In genomic region chr5:103612545-103612944, GRCh38 we compare ENCODE assay signal across 24 cellular contexts.
"Had no signal": no experiment of that assay in that cellular context is flagged by ENCODE, and none has a peak within 500 bp of the region (broad histone marks: within the 10 kb centered on the region; RNA-seq: fewer than 3 reads in every experiment).

No MANE protein-coding gene starts in this region.

- H3K36me3 Mint-ChIP-seq: naive thymus-derived CD4-positive, alpha-beta T cell; natural killer cell treated with Interleukin-12 subunit alpha and Interleukin-12 subunit beta and Interleukin-15 and Interleukin-18, amount 100 ng/mL, for 72 hours; stimulated activated memory B cell treated with anti-CD40 and anti-IgM and Interleukin-4, amounts not matched to agents 10 μg/mL and 1 μg/mL and 100 μg/mL, for 72 hours; type B pancreatic cell had no signal

- H3K4me1 ChIP-seq: left ventricle myocardium inferior, right atrium auricular region, tibial nerve, uterus had no signal

- H3K27ac ChIP-seq: left ventricle myocardium inferior, ovary, right atrium auricular region, right lobe of liver, tibial nerve, uterus had no signal

- H3K9me3 Mint-ChIP-seq: stimulated activated memory B cell treated with anti-CD40 and anti-IgM and Interleukin-4, amounts not matched to agents 10 μg/mL and 1 μg/mL and 100 μg/mL, for 72 hours; stimulated activated naive CD8-positive, alpha-beta T cell treated with anti-CD3 and anti-CD28 coated beads, Interleukin-15, amount 100 ng/mL, for 72 hours had no signal

- H3K4me1 Mint-ChIP-seq: naive thymus-derived CD4-positive, alpha-beta T cell; stimulated activated memory B cell treated with anti-CD40 and anti-IgM and Interleukin-4, amounts not matched to agents 10 μg/mL and 1 μg/mL and 100 μg/mL, for 72 hours; stimulated activated naive CD8-positive, alpha-beta T cell treated with anti-CD3 and anti-CD28 coated beads, Interleukin-15, amount 100 ng/mL, for 72 hours had no signal

- H3K4me3 ChIP-seq: left ventricle myocardium inferior, lung, mucosa of descending colon, ovary, right atrium auricular region, right lobe of liver, smooth muscle cell, tibial nerve, uterus had no signal

- H3K9me3 ChIP-seq: left ventricle myocardium inferior, mucosa of descending colon, ovary, right atrium auricular region, right lobe of liver, tibial nerve, uterus had no signal

- ATAC-seq: mucosa of descending colon; naive thymus-derived CD4-positive, alpha-beta T cell; natural killer cell treated with Interleukin-12 subunit alpha and Interleukin-12 subunit beta and Interleukin-15 and Interleukin-18, amount 100 ng/mL, for 72 hours; right lobe of liver; stimulated activated memory B cell treated with anti-CD40 and anti-IgM and Interleukin-4, amounts not matched to agents 10 μg/mL and 1 μg/mL and 100 μg/mL, for 72 hours; stimulated activated naive CD8-positive, alpha-beta T cell treated with anti-CD3 and anti-CD28 coated beads, Interleukin-15, amount 100 ng/mL, for 72 hours had no signal

- H3K4me2 ChIP-seq: smooth muscle cell had no signal

- H3K27me3 Mint-ChIP-seq: natural killer cell treated with Interleukin-12 subunit alpha and Interleukin-12 subunit beta and Interleukin-15 and Interleukin-18, amount 100 ng/mL, for 72 hours; progenitor cell of endocrine pancreas; stimulated activated memory B cell treated with anti-CD40 and anti-IgM and Interleukin-4, amounts not matched to agents 10 μg/mL and 1 μg/mL and 100 μg/mL, for 72 hours; stimulated activated naive CD8-positive, alpha-beta T cell treated with anti-CD3 and anti-CD28 coated beads, Interleukin-15, amount 100 ng/mL, for 72 hours; type B pancreatic cell had no signal

- DNase-seq: hippocampal formation; islet precursor cell; left ventricle myocardium inferior; midbrain; mucosa of descending colon; naive thymus-derived CD4-positive, alpha-beta T cell; ovary; right lobe of liver; stimulated activated CD4-positive, alpha-beta T cell treated with anti-CD3 and anti-CD28 coated beads, Interleukin-1b, Interleukin-23, amount 100 ng/mL, for 48 hours; stimulated activated CD4-positive, alpha-beta T cell treated with anti-CD3 and anti-CD28 coated beads, Interleukin-2, amount 100 ng/mL, for 48 hours; stimulated activated CD4-positive, alpha-beta T cell treated with anti-CD3 and anti-CD28 coated beads, Interleukin-4, amount 100 ng/mL, for 4 hours; stimulated activated CD8-positive, alpha-beta memory T cell treated with anti-CD3 and anti-CD28 coated beads, Interleukin-4, amount 100 ng/mL, for 48 hours; stimulated activated naive CD4-positive, alpha-beta T cell treated with Interleukin-2 at 50 U/mL for 16 hours; stimulated activated naive CD8-positive, alpha-beta T cell treated with anti-CD3 and anti-CD28 coated beads, Interleukin-15, amount 100 ng/mL, for 72 hours; substantia nigra; uterus had no signal

- H3K27ac Mint-ChIP-seq: naive thymus-derived CD4-positive, alpha-beta T cell; natural killer cell treated with Interleukin-12 subunit alpha and Interleukin-12 subunit beta and Interleukin-15 and Interleukin-18, amount 100 ng/mL, for 72 hours; progenitor cell of endocrine pancreas; stimulated activated memory B cell treated with anti-CD40 and anti-IgM and Interleukin-4, amounts not matched to agents 10 μg/mL and 1 μg/mL and 100 μg/mL, for 72 hours; stimulated activated naive CD8-positive, alpha-beta T cell treated with anti-CD3 and anti-CD28 coated beads, Interleukin-15, amount 100 ng/mL, for 72 hours; type B pancreatic cell had no signal

- H3K27me3 ChIP-seq: ovary, right atrium auricular region, right lobe of liver, tibial nerve, uterus had no signal

- H3K4me3 Mint-ChIP-seq: naive thymus-derived CD4-positive, alpha-beta T cell; natural killer cell treated with Interleukin-12 subunit alpha and Interleukin-12 subunit beta and Interleukin-15 and Interleukin-18, amount 100 ng/mL, for 72 hours; stimulated activated memory B cell treated with anti-CD40 and anti-IgM and Interleukin-4, amounts not matched to agents 10 μg/mL and 1 μg/mL and 100 μg/mL, for 72 hours; stimulated activated naive CD8-positive, alpha-beta T cell treated with anti-CD3 and anti-CD28 coated beads, Interleukin-15, amount 100 ng/mL, for 72 hours; type B pancreatic cell had no signal

- H3K36me3 ChIP-seq: left ventricle myocardium inferior, ovary, right atrium auricular region, right lobe of liver, tibial nerve, uterus had no signal
